ENCODE assay signal across 22 cellular contexts in genomic region chr9:136142859-136143214, GRCh38.
"Had no signal": no experiment of that assay in that cellular context is flagged by ENCODE, and none has a peak within 500 bp of the region (broad histone marks: within the 10 kb centered on the region; RNA-seq: fewer than 3 reads in every experiment).

No MANE protein-coding gene starts in this region.

- H3K36me3 Mint-ChIP-seq: activated naive CD8-positive, alpha-beta T cell; T-cell had no signal

- H3K4me3 Mint-ChIP-seq: activated CD4-positive, alpha-beta memory T cell treated with anti-CD3 and anti-CD28 coated beads, Interleukin-2, amount 10 ng/mL, durations not matched to agents 7 days and 5 days; activated CD4-positive, alpha-beta T cell treated with anti-CD3 and anti-CD28 coated beads for 36 hours; activated naive CD4-positive, alpha-beta T cell treated with anti-CD3 and anti-CD28 coated beads for 36 hours; activated naive CD8-positive, alpha-beta T cell; activated T-helper 17 cell treated with anti-CD3 and anti-CD28 coated beads, Interleukin-2, amount 50 U/mL, for 72 hours; T-cell had no signal

- H3K4me1 Mint-ChIP-seq: activated CD4-positive, alpha-beta memory T cell treated with anti-CD3 and anti-CD28 coated beads, Interleukin-2, amount 10 ng/mL, durations not matched to agents 7 days and 5 days; activated CD4-positive, alpha-beta T cell treated with anti-CD3 and anti-CD28 coated beads for 36 hours; activated T-helper 17 cell treated with anti-CD3 and anti-CD28 coated beads, Interleukin-2, amount 50 U/mL, for 72 hours; T-cell had no signal

- H3K27ac ChIP-seq: brain microvascular endothelial cell, cardiac muscle cell had no signal

- ATAC-seq: activated CD4-positive, alpha-beta T cell treated with anti-CD3 and anti-CD28 coated beads for 36 hours; activated T-helper 17 cell treated with anti-CD3 and anti-CD28 coated beads, Interleukin-2, amount 50 U/mL, for 72 hours; T-cell had no signal

- DNase-seq: activated CD4-positive, alpha-beta memory T cell treated with anti-CD3 and anti-CD28 coated beads, Interleukin-2, amount 10 ng/mL, durations not matched to agents 7 days and 5 days; activated CD4-positive, alpha-beta T cell treated with anti-CD3 and anti-CD28 coated beads, Interleukin-2, amount 50 U/mL, for 1 hour; activated gamma-delta T cell; activated T-cell treated with anti-CD3 and anti-CD28 coated beads for 4 hours; activated T-cell treated with anti-CD3 and anti-CD28 coated beads, Interleukin-2, amount 50 U/mL, for 48 hours; amygdala; brain microvascular endothelial cell; cerebellar nuclear complex; NCI-H1105; NCI-H2029 treated with DMSO at 0.1 percent for 48 hours; NCI-H510A; NCI-H526 treated with DMSO at 0.1 percent for 48 hours; T-cell; T-helper 2 cell; T1000 had no signal

- FAIRE-seq: colon, TTC549 had no signal

- H3K27ac Mint-ChIP-seq: activated CD4-positive, alpha-beta memory T cell treated with anti-CD3 and anti-CD28 coated beads, Interleukin-2, amount 10 ng/mL, durations not matched to agents 7 days and 5 days; activated CD4-positive, alpha-beta T cell treated with anti-CD3 and anti-CD28 coated beads for 36 hours; activated naive CD4-positive, alpha-beta T cell treated with anti-CD3 and anti-CD28 coated beads for 36 hours; activated naive CD8-positive, alpha-beta T cell; activated T-helper 17 cell treated with anti-CD3 and anti-CD28 coated beads, Interleukin-2, amount 50 U/mL, for 72 hours; T-cell had no signal

- H3K4me3 ChIP-seq: cardiac muscle cell had no signal

- H3K36me3 ChIP-seq: brain microvascular endothelial cell, cardiac muscle cell had no signal

- H3K9me3 Mint-ChIP-seq: activated CD4-positive, alpha-beta memory T cell treated with anti-CD3 and anti-CD28 coated beads, Interleukin-2, amount 10 ng/mL, durations not matched to agents 7 days and 5 days; activated naive CD4-positive, alpha-beta T cell treated with anti-CD3 and anti-CD28 coated beads for 36 hours; activated T-helper 17 cell treated with anti-CD3 and anti-CD28 coated beads, Interleukin-2, amount 50 U/mL, for 72 hours; T-cell had no signal

- H3K27me3 ChIP-seq: cardiac muscle cell had no signal
